In genomic region chr7:37853468-37853867, GRCh38 we compare ENCODE assay signal across 9 cellular contexts. TPM values are rescaled to one million over a fixed set of nuclear protein-coding genes. Genes with fewer than 3 reads are reported as not detected.
DNase-seq lines count a peak whose midpoint lies in the region; ATAC-seq, FAIRE-seq and TF ChIP-seq lines count a peak whose summit lies in the region.
"Had no signal": no experiment of that assay in that cellular context is flagged by ENCODE, and none has a peak within 500 bp of the region (broad histone marks: within the 10 kb centered on the region; RNA-seq: fewer than 3 reads in every experiment).

No MANE protein-coding gene starts in this region.

- peaks cover 9% of the 10 kb centered on the region; the same call in 1 of the 2 replicates for H3K27me3 ChIP-seq in PC-9 (ENCODE audit: insufficient read depth, low read depth)
- no peaks in the 10 kb centered on the region for H3K27me3 ChIP-seq in fibroblast of lung (ENCODE audit: control insufficient read depth, insufficient read depth, low read length)
- H3K27me3 ChIP-seq in sigmoid colon, result no peaks in the 10 kb centered on the region
- H3K27me3 ChIP-seq in ovary, result no peaks in the 10 kb centered on the region
- H3K27me3 ChIP-seq in effector memory CD4-positive, alpha-beta T cell (replicated peaks; ENCODE audit: control insufficient read depth, insufficient read depth, low read length, poor library complexity, severe bottlenecking), result no peaks in the 10 kb centered on the region

- intact Hi-C loops in PC-9 (cut with micrococcal nuclease; ENCODE audit: unreplicated experiment) (no loop called here), sigmoid colon (cut with DNase I) (no loop called here), ovary (cut with DNase I) (no loop called here)

- POLR2A ChIA-PET in PC-9 (lab: Charles Lee; ENCODE audit: unreplicated experiment), result no interaction called here

- TF ChIP-seq EP300 in sigmoid colon (IDR thresholded peaks at IDR 0.05) (no peak), ovary (IDR thresholded peaks at IDR 0.05) (no peak)

- no TSS peak for BruUV-seq in PC-9 (replicated peaks; lab: Mats Ljungman, UMichigan)

- no peaks in the 10 kb centered on the region for H3K79me2 ChIP-seq in PC-9 (ENCODE audit: low read depth)
- no peaks in the 10 kb centered on the region for H3K79me2 ChIP-seq in fibroblast of lung (ENCODE audit: control insufficient read depth, insufficient read depth, low read length)

- H3K4me3 Mint-ChIP-seq in stimulated activated effector memory CD8-positive, alpha-beta T cell treated with anti-CD3 and anti-CD28 coated beads, Interleukin-12 subunit alpha, Interleukin-12 subunit beta, amount 100 ng/mL, for 72 hours, result no peak overlapping the region

- H3K36me3 ChIP-seq in PC-9 (ENCODE audit: low read depth) (no peaks in the 10 kb centered on the region), fibroblast of lung (ENCODE audit: control insufficient read depth, insufficient read depth, low read length) (no peaks in the 10 kb centered on the region), sigmoid colon (no peaks in the 10 kb centered on the region), ovary (no peaks in the 10 kb centered on the region)
- H3K36me3 ChIP-seq in effector memory CD4-positive, alpha-beta T cell (ENCODE audit: control insufficient read depth, insufficient read depth, low read length), result no peaks in the 10 kb centered on the region

- no peak for TF ChIP-seq POLR2A in GM12891 (IDR thresholded peaks at IDR 0.05; ENCODE audit: low read depth, low read length)
- TF ChIP-seq POLR2A in sigmoid colon (IDR thresholded peaks at IDR 0.05), result no peak
- no peak for TF ChIP-seq POLR2A in ovary (IDR thresholded peaks at IDR 0.05)

- no peaks in the 10 kb centered on the region for H3K36me3 Mint-ChIP-seq in stimulated activated effector memory CD8-positive, alpha-beta T cell treated with anti-CD3 and anti-CD28 coated beads, Interleukin-12 subunit alpha, Interleukin-12 subunit beta, amount 100 ng/mL, for 72 hours

- no peaks in the 10 kb centered on the region for H3K9me3 Mint-ChIP-seq in stimulated activated effector memory CD8-positive, alpha-beta T cell treated with anti-CD3 and anti-CD28 coated beads, Interleukin-12 subunit alpha, Interleukin-12 subunit beta, amount 100 ng/mL, for 72 hours

- H3K4me3 ChIP-seq in PC-9, result no peak overlapping the region
- H3K4me3 ChIP-seq in fibroblast of lung (replicated peaks in 1 of 4; ENCODE audit: control extremely low read depth in 1 of 4, insufficient read depth in 1 of 4, low read depth in 3 of 4, low read length in 4 of 4), result no peak overlapping the region
- H3K4me3 ChIP-seq in sigmoid colon, result no peak overlapping the region
- H3K4me3 ChIP-seq in ovary, result no peak overlapping the region
- no peak overlapping the region for H3K4me3 ChIP-seq in effector memory CD4-positive, alpha-beta T cell (ENCODE audit: insufficient read depth, low read depth, low read length, poor library complexity, severe bottlenecking)

- H3K9me2 ChIP-seq in PC-9 (ENCODE audit: insufficient read depth), result 0 out of 2 replicates have a peak, but pooled peaks cover 3% of the 10 kb centered on the region

- CTCF ChIA-PET in PC-9 (lab: Charles Lee), result no interaction called here

- H3K27ac ChIP-seq in C4-2B (no peak overlapping the region), PC-9 (no peak overlapping the region), fibroblast of lung (ENCODE audit: insufficient read depth, low read length) (no peak overlapping the region), sigmoid colon (no peak overlapping the region), ovary (no peak overlapping the region)
- no peak overlapping the region for H3K27ac ChIP-seq in effector memory CD4-positive, alpha-beta T cell (ENCODE audit: insufficient read depth, low read length, poor library complexity, severe bottlenecking)

- no peak overlapping the region for H3K27ac Mint-ChIP-seq in stimulated activated effector memory CD8-positive, alpha-beta T cell treated with anti-CD3 and anti-CD28 coated beads, Interleukin-12 subunit alpha, Interleukin-12 subunit beta, amount 100 ng/mL, for 72 hours

- no peak overlapping the region for H3K9ac ChIP-seq in fibroblast of lung (ENCODE audit: insufficient read depth, low read length)

- H3K4me2 ChIP-seq in PC-9 (no peak overlapping the region), fibroblast of lung (ENCODE audit: extremely low read depth, insufficient read depth, low read length) (no peak overlapping the region)

- 39 to 44% methylated on average over 2 of the region's 2 CpGs for WGBS in sigmoid colon, 2 donors
- 27 to 41% (median 39%) methylated on average over 2 of the region's 2 CpGs for WGBS in ovary, 3 donors

- H3F3A ChIP-seq in PC-9 (ENCODE audit: insufficient read depth, low read depth), result no peaks in the 10 kb centered on the region

- no peak for ATAC-seq in stimulated activated effector memory CD8-positive, alpha-beta T cell treated with anti-CD3 and anti-CD28 coated beads, Interleukin-12 subunit alpha, Interleukin-12 subunit beta, amount 100 ng/mL, for 72 hours

- no peaks in the 10 kb centered on the region for H3K9me3 ChIP-seq in PC-9 (ENCODE audit: insufficient read depth, low read depth)
- no peaks in the 10 kb centered on the region for H3K9me3 ChIP-seq in fibroblast of lung (ENCODE audit: control insufficient read depth, insufficient read depth, low read depth, low read length)
- H3K9me3 ChIP-seq in sigmoid colon, result no peaks in the 10 kb centered on the region
- H3K9me3 ChIP-seq in ovary, result no peaks in the 10 kb centered on the region
- no peaks in the 10 kb centered on the region for H3K9me3 ChIP-seq in effector memory CD4-positive, alpha-beta T cell (ENCODE audit: control insufficient read depth, low read length)

- FAIRE-seq in GM12891 (lab: Jason Lieb, UNC), result peak; percentile 40

- H3K4me1 ChIP-seq in PC-9 (replicated peaks; ENCODE audit: insufficient read depth) (no peaks in the 10 kb centered on the region), fibroblast of lung (ENCODE audit: control insufficient read depth, extremely low read depth, insufficient read depth, low read length) (no peaks in the 10 kb centered on the region), sigmoid colon (no peaks in the 10 kb centered on the region), ovary (ENCODE audit: insufficient read depth) (no peaks in the 10 kb centered on the region)
- no peaks in the 10 kb centered on the region for H3K4me1 ChIP-seq in effector memory CD4-positive, alpha-beta T cell (ENCODE audit: control insufficient read depth, insufficient read depth, low read length, poor library complexity, severe bottlenecking)

- TF ChIP-seq CTCF in C4-2B (conservative IDR thresholded peaks at IDR 0.05) (peak; percentile 79), PC-9 (conservative IDR thresholded peaks at IDR 0.05) (peak; percentile 65), fibroblast of lung (conservative IDR thresholded peaks at IDR 0.05 in 1 of 2, IDR thresholded peaks at IDR 0.05 in 1 of 2; ENCODE audit: low read depth in 1 of 2, low read length in 2 of 2) (peak; percentile 4 to 11), sigmoid colon (IDR thresholded peaks at IDR 0.05) (no peak), ovary (IDR thresholded peaks at IDR 0.05) (no peak)

- H4K20me1 ChIP-seq in PC-9 (ENCODE audit: insufficient read depth) (no peaks in the 10 kb centered on the region), fibroblast of lung (ENCODE audit: control insufficient read depth, extremely low read depth, insufficient read depth, low read length) (no peaks in the 10 kb centered on the region)

- H3K4me1 Mint-ChIP-seq in stimulated activated effector memory CD8-positive, alpha-beta T cell treated with anti-CD3 and anti-CD28 coated beads, Interleukin-12 subunit alpha, Interleukin-12 subunit beta, amount 100 ng/mL, for 72 hours, result no peaks in the 10 kb centered on the region

- DNase-seq in GM12891 (ENCODE audit: insufficient read length, low spot score) (no peak), PC-9 (peak in 1 of 2 experiments; percentile 40), fibroblast of lung (ENCODE audit: low read depth in 2 of 2) (no peak), sigmoid colon (no peak), ovary (no peak)
- DNase-seq in stimulated activated effector memory CD8-positive, alpha-beta T cell treated with anti-CD3 and anti-CD28 coated beads, Interleukin-12 subunit alpha, Interleukin-12 subunit beta, amount 100 ng/mL, for 72 hours (ENCODE audit: low spot score in 2 of 2), result no peak
- DNase-seq in effector memory CD4-positive, alpha-beta T cell, result no peak
- DNase-seq: aorta had no signal

- H2AFZ ChIP-seq in PC-9 (no peak overlapping the region), fibroblast of lung (ENCODE audit: low read length) (no peak overlapping the region)

TF ChIP-seq in GM12891, 5 proteins besides CTCF, POLR2A, EP300 and RAD21:
- TF ChIP-seq POLR2AphosphoS5 (IDR thresholded peaks at IDR 0.05; ENCODE audit: low read depth, low read length) (no peak), PAX5 (IDR thresholded peaks at IDR 0.05; ENCODE audit: insufficient read depth, low read length, severe bottlenecking) (no peak), SPI1 (IDR thresholded peaks at IDR 0.05; ENCODE audit: low read depth, low read length) (no peak), TAF1 (IDR thresholded peaks at IDR 0.05; ENCODE audit: low read depth, low read length) (no peak), POU2F2 (IDR thresholded peaks at IDR 0.05; ENCODE audit: low read depth, low read length) (no peak)

RNA-seq across cellular contexts. Expression of gene NME8, which starts 5.1 kb away (rescaled TPM):
- polyA plus RNA-seq in GM12891 (2012; ENCODE audit: low read depth, missing spikeins), result 2.0 TPM
- total RNA-seq in PC-9 (2021), result not detected in 2 replicates
- total RNA-seq in fibroblast of lung, result not detected in 2 replicates
- not detected in 2 replicates for polyA plus RNA-seq in fibroblast of lung
- polyA plus RNA-seq in fibroblast of lung (2012), result not detected in 2 replicates
- not detected in 2 replicates for polyA minus RNA-seq in fibroblast of lung (ENCODE audit: low replicate concordance)
- total RNA-seq in sigmoid colon, result under 1 TPM in 1 of 4 donors, not detected in 3; 0.36 TPM
- polyA plus RNA-seq in sigmoid colon, result not detected
- not detected for total RNA-seq in ovary
- polyA plus RNA-seq in ovary, result not detected

Comparison
In these comparisons a context has a peak if more than half of its experiments do, and no peak if none do; other contexts are left out.
1. CTCF ChIP-seq: peak in C4-2B (single experiment), PC-9 (single experiment) and fibroblast of lung (2 of 2); none in sigmoid colon (0 of 4) and ovary (0 of 3).